In the genomic region with DNA sequence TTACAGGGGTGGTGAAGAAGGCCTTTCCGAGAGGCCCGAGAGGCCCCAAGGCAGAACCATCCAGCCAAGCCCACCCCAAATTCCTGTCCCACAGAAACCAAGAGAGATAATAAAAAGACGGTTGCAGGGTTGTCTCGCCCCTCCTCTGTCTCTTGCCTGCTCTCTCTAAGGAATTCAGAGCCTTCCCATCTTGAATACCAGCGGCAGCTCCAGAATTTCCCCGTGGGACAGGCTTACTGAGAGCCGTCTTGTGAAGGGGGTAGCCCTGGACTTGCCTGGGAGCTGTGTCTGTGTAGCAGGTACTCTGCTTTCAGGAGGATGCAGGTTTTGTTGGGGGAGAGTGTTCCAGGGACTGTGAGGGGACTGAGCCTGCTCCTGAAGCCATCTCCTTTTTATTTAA, we compare ENCODE assay signal across 17 cellular contexts. TPM values are rescaled to one million over a fixed set of nuclear protein-coding genes. Genes with fewer than 3 reads are reported as not detected.
A peak's percentile ranks its signal among the peaks of the same experiment; 100 is the strongest.
DNase-seq lines count a peak whose midpoint lies in the region; ATAC-seq, FAIRE-seq and TF ChIP-seq lines count a peak whose summit lies in the region.
"Had no signal": no experiment of that assay in that cellular context is flagged by ENCODE, and none has a peak within 500 bp of the region (broad histone marks: within the 10 kb centered on the region; RNA-seq: fewer than 3 reads in every experiment).

No MANE protein-coding gene starts in this region.

- H3K27ac Mint-ChIP-seq in GM23338 = no peak overlapping the region
- no peak overlapping the region for H3K27ac Mint-ChIP-seq in chondrocyte (ENCODE audit: unreplicated experiment)
- H3K27ac Mint-ChIP-seq: CD14-positive monocyte; CD8-positive, alpha-beta T cell had no signal

- no peaks in the 10 kb centered on the region; the same call in 2 of the 3 replicates for H3K36me3 Mint-ChIP-seq in GM23338 (ENCODE audit: low read depth)
- H3K36me3 Mint-ChIP-seq in chondrocyte (ENCODE audit: low read depth) = no peaks in the 10 kb centered on the region
- H3K36me3 Mint-ChIP-seq: CD14-positive monocyte; CD8-positive, alpha-beta T cell had no signal

- no peak overlapping the region for H3K4me2 ChIP-seq in GM23338
- H3K4me2 ChIP-seq: A549 had no signal

- no peaks in the 10 kb centered on the region for H3K79me2 ChIP-seq in GM23338 (replicated peaks; ENCODE audit: insufficient read depth)

- no peaks in the 10 kb centered on the region for H3K27me3 ChIP-seq in GM23338 (ENCODE audit: insufficient read depth)
- no peaks in the 10 kb centered on the region for H3K27me3 ChIP-seq in neuron (ENCODE audit: insufficient read depth, low read length)
- no peaks in the 10 kb centered on the region for H3K27me3 ChIP-seq in thymus (ENCODE audit: control insufficient read depth, insufficient read depth)

- H3K4me1 ChIP-seq in GM23338 (ENCODE audit: insufficient read depth) = no peaks in the 10 kb centered on the region; the same call in none of the 2 replicates
- H3K4me1 ChIP-seq in neuron (ENCODE audit: insufficient read depth, low read length) = peaks cover 11% of the 10 kb centered on the region
- H3K4me1 ChIP-seq in thymus (ENCODE audit: control insufficient read depth, insufficient read depth, low read length) = no peaks in the 10 kb centered on the region
- H3K4me1 ChIP-seq: HAP-1 had no signal

- H3K36me3 ChIP-seq in GM23338 (ENCODE audit: insufficient read depth) = no peaks in the 10 kb centered on the region
- H3K36me3 ChIP-seq in neuron (ENCODE audit: insufficient read depth, low read length) = no peaks in the 10 kb centered on the region
- H3K36me3 ChIP-seq in thymus (ENCODE audit: control insufficient read depth, insufficient read depth) = no peaks in the 10 kb centered on the region
- H3K36me3 ChIP-seq: HAP-1 had no signal

- H3K9me3 ChIP-seq in neuron (ENCODE audit: low read length) (no peaks in the 10 kb centered on the region), thymus (ENCODE audit: control insufficient read depth) (no peaks in the 10 kb centered on the region)
- H3K9me3 ChIP-seq: A549, Caco-2, HAP-1 had no signal

- no peak for FAIRE-seq in D721Med (lab: Jason Lieb, UNC)
- FAIRE-seq: A549, GM12892, H1 had no signal

- ATAC-seq in GM23338 = peak; percentile 24; the same call in 1 of the 3 replicates
- ATAC-seq: A549; CD8-positive, alpha-beta T cell had no signal

- H3K9me2 ChIP-seq in GM23338 (ENCODE audit: insufficient read depth) = 0 out of 2 replicates have a peak, but pooled peaks cover 2% of the 10 kb centered on the region

- no peaks in the 10 kb centered on the region for H3K4me1 Mint-ChIP-seq in GM23338
- peaks cover 10% of the 10 kb centered on the region for H3K4me1 Mint-ChIP-seq in chondrocyte (ENCODE audit: low read depth)

- H3K4me3 Mint-ChIP-seq in GM23338 (no peak overlapping the region), chondrocyte (ENCODE audit: unreplicated experiment) (no peak overlapping the region)
- H3K4me3 Mint-ChIP-seq: CD14-positive monocyte; CD8-positive, alpha-beta T cell had no signal

- H3F3A ChIP-seq in GM23338 (replicated peaks; ENCODE audit: low read depth) = no peaks in the 10 kb centered on the region

- no peaks in the 10 kb centered on the region for H4K20me1 ChIP-seq in GM23338 (replicated peaks; ENCODE audit: insufficient read depth)

- H3K9me3 Mint-ChIP-seq in GM23338 (peaks cover 14% of the 10 kb centered on the region; the same call in 2 of the 3 replicates), chondrocyte (ENCODE audit: low read depth) (peaks cover 10% of the 10 kb centered on the region)
- H3K9me3 Mint-ChIP-seq: CD8-positive, alpha-beta T cell had no signal

- WGBS in thymus = 90% methylated on average over 7 of the region's 7 CpGs

- peak; percentile 40 for DNase-seq in GM23338 (ENCODE audit: low spot score)
- peak; percentile 15 for DNase-seq in chondrocyte (ENCODE audit: low spot score)
- no peak for DNase-seq in SHP77 (lab: John Stamatoyannopoulos, UW)
- DNase-seq in NCI-H1092 treated with DMSO at 0.1 percent for 48 hours (lab: John Stamatoyannopoulos, UW) = no peak
- DNase-seq in D721Med (ENCODE audit: insufficient read length, low spot score) = no peak
- DNase-seq: Caco-2; CD8-positive, alpha-beta T cell; DMS 273 treated with DMSO at 0.1 percent for 48 hours; DMS79; GDM1 had no signal

- TF ChIP-seq CTCF in GM23338 (conservative IDR thresholded peaks at IDR 0.05; ENCODE audit: low read depth in 2 of 2) (no peak), chondrocyte (IDR thresholded peaks at IDR 0.05) (no peak), D721Med (IDR thresholded peaks at IDR 0.05; ENCODE audit: insufficient read depth, missing control alignments) (no peak)

- H2AFZ ChIP-seq in GM23338 = peak overlapping the region; percentile 20; the same call in 1 of the 2 replicates
- peak overlapping the region; percentile 91 for H2AFZ ChIP-seq in neuron (ENCODE audit: low read depth, low read length)

- H3K4me3 ChIP-seq in GM23338 (no peak overlapping the region), neuron (ENCODE audit: low read length) (no peak overlapping the region), thymus (ENCODE audit: low read length) (no peak overlapping the region)
- H3K4me3 ChIP-seq: A549, HAP-1 had no signal

- H3K27me3 Mint-ChIP-seq in GM23338 (ENCODE audit: insufficient read depth, low read depth, poor library complexity) (peaks cover 3% of the 10 kb centered on the region), chondrocyte (ENCODE audit: low read depth) (peaks cover 5% of the 10 kb centered on the region)

- H3K27ac ChIP-seq in GM23338 (ENCODE audit: low read depth) = no peak overlapping the region
- peak overlapping the region; percentile 9 for H3K27ac ChIP-seq in thymus (ENCODE audit: low read depth)
- H3K27ac ChIP-seq: A549 had no signal

TF ChIP-seq in GM23338, 12 proteins besides CTCF, POLR2A, EP300 and RAD21 (continues in another document):
- TF ChIP-seq STAT1 (IDR thresholded peaks at IDR 0.05; ENCODE audit: unreplicated experiment) = no peak
- TF ChIP-seq NANOG (IDR thresholded peaks at IDR 0.05; ENCODE audit: borderline replicate concordance) = no peak
- no peak for TF ChIP-seq EZH2 (IDR thresholded peaks at IDR 0.05; ENCODE audit: low read depth, unreplicated experiment)
- no peak for TF ChIP-seq JUNB (IDR thresholded peaks at IDR 0.05; ENCODE audit: unreplicated experiment)
- TF ChIP-seq EZH2phosphoT487 (IDR thresholded peaks at IDR 0.05; ENCODE audit: unreplicated experiment) = no peak
- TF ChIP-seq, protein P1, sequence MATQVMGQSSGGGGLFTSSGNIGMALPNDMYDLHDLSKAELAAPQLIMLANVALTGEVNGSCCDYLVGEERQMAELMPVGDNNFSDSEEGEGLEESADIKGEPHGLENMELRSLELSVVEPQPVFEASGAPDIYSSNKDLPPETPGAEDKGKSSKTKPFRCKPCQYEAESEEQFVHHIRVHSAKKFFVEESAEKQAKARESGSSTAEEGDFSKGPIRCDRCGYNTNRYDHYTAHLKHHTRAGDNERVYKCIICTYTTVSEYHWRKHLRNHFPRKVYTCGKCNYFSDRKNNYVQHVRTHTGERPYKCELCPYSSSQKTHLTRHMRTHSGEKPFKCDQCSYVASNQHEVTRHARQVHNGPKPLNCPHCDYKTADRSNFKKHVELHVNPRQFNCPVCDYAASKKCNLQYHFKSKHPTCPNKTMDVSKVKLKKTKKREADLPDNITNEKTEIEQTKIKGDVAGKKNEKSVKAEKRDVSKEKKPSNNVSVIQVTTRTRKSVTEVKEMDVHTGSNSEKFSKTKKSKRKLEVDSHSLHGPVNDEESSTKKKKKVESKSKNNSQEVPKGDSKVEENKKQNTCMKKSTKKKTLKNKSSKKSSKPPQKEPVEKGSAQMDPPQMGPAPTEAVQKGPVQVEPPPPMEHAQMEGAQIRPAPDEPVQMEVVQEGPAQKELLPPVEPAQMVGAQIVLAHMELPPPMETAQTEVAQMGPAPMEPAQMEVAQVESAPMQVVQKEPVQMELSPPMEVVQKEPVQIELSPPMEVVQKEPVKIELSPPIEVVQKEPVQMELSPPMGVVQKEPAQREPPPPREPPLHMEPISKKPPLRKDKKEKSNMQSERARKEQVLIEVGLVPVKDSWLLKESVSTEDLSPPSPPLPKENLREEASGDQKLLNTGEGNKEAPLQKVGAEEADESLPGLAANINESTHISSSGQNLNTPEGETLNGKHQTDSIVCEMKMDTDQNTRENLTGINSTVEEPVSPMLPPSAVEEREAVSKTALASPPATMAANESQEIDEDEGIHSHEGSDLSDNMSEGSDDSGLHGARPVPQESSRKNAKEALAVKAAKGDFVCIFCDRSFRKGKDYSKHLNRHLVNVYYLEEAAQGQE (IDR thresholded peaks at IDR 0.05; ENCODE audit: unreplicated experiment) = no peak
- TF ChIP-seq ZNF114 (CRISPR knock-in tag; IDR thresholded peaks at IDR 0.05) = no peak
- TF ChIP-seq ZNF331 (CRISPR knock-in tag; IDR thresholded peaks at IDR 0.05; ENCODE audit: low read depth) = no peak
- TF ChIP-seq, protein P2, sequence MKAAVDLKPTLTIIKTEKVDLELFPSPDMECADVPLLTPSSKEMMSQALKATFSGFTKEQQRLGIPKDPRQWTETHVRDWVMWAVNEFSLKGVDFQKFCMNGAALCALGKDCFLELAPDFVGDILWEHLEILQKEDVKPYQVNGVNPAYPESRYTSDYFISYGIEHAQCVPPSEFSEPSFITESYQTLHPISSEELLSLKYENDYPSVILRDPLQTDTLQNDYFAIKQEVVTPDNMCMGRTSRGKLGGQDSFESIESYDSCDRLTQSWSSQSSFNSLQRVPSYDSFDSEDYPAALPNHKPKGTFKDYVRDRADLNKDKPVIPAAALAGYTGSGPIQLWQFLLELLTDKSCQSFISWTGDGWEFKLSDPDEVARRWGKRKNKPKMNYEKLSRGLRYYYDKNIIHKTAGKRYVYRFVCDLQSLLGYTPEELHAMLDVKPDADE (IDR thresholded peaks at IDR 0.05) = no peak

RNA-seq across cellular contexts. Expression of gene EIF3D, which starts 9.6 kb away (rescaled TPM):
- total RNA-seq in GM23338 (2014; rRNA removed; shearing (Covaris generic)) = 360 and 381 TPM in 2 replicates
- polyA plus RNA-seq in GM23338 (2016; fragmentation: Nextera tagmentation; extraction: Ambion mirVana) (148 and 149 TPM in 2 replicates), thymus (185 TPM)
- total RNA-seq in chondrocyte = 80.5 to 97.8 TPM (median 96.1 TPM) in 3 replicates

RNA-seq across cellular contexts. Expression of gene FOXRED2, which starts 31.7 kb away (rescaled TPM):
- total RNA-seq in GM23338 (2014; rRNA removed; shearing (Covaris generic)) = 38.3 and 47.5 TPM in 2 replicates
- polyA plus RNA-seq in GM23338 (2016; fragmentation: Nextera tagmentation; extraction: Ambion mirVana) (11.5 and 12.7 TPM in 2 replicates), thymus (2.5 TPM)
- total RNA-seq in chondrocyte = 21.0 to 23.1 TPM (median 23.0 TPM) in 3 replicates

RNA-seq across cellular contexts. Expression of gene TXN2, which starts 57.1 kb away (rescaled TPM):
- 21.6 and 23.0 TPM in 2 replicates for total RNA-seq in GM23338 (2014; rRNA removed; shearing (Covaris generic))
- polyA plus RNA-seq in GM23338 (2016; fragmentation: Nextera tagmentation; extraction: Ambion mirVana) = 50.3 and 55.6 TPM in 2 replicates
- 45.7 to 54.9 TPM (median 48.5 TPM) in 3 replicates for total RNA-seq in chondrocyte
- polyA plus RNA-seq in thymus = 68.7 TPM

Comparison
In these comparisons a context has a peak if more than half of its experiments do, and no peak if none do; other contexts are left out.
1. DNase-seq: peak in GM23338 (single experiment) and chondrocyte (single experiment); none in SHP77 (0 of 2), NCI-H1092 treated with DMSO at 0.1 percent for 48 hours (single experiment) and D721Med (single experiment).